ENCODE assay signal across 16 cellular contexts in genomic region chr16:88444826-88445582, GRCh38. TPM values are rescaled to one million over a fixed set of nuclear protein-coding genes. Genes with fewer than 3 reads are reported as not detected.
A peak's percentile ranks its signal among the peaks of the same experiment; 100 is the strongest.
DNase-seq lines count a peak whose midpoint lies in the region; ATAC-seq, FAIRE-seq and TF ChIP-seq lines count a peak whose summit lies in the region.
"Had no signal": no experiment of that assay in that cellular context is flagged by ENCODE, and none has a peak within 500 bp of the region (broad histone marks: within the 10 kb centered on the region; RNA-seq: fewer than 3 reads in every experiment).

No MANE protein-coding gene starts in this region.

- H3K9me3 ChIP-seq in HepG2 (ENCODE audit: low read length) (no peaks in the 10 kb centered on the region), right lobe of liver (no peaks in the 10 kb centered on the region), astrocyte (ENCODE audit: insufficient read depth, low read depth, low read length) (no peaks in the 10 kb centered on the region)
- H3K9me3 ChIP-seq: HAP-1, MG63 had no signal

- H3K27ac ChIP-seq in HepG2 (ENCODE audit: extremely low read length, insufficient read depth, low read length), result no peak overlapping the region
- H3K27ac ChIP-seq in right lobe of liver, result no peak overlapping the region
- no peak overlapping the region for H3K27ac ChIP-seq in astrocyte (ENCODE audit: low read depth, low read length)
- H3K27ac ChIP-seq: SJSA1 had no signal

- in situ Hi-C loops in HepG2 (cut with HindIII; ENCODE audit: extremely low pct_ligation_motif_present, low pct_unique_long_range_greater_than_20kb), result no loop called here

- DNase-seq in HepG2 (ENCODE audit: low spot score) (no peak), right lobe of liver (no peak), HT-29 (ENCODE audit: low spot score) (peak; percentile 49), astrocyte (ENCODE audit: low read depth) (no peak), retina (peak; percentile 62), LoVo (ENCODE audit: low spot score) (no peak), NCI-H1417 (lab: John Stamatoyannopoulos, UW) (no peak)
- DNase-seq: CD4-positive, alpha-beta memory T cell; MG63; NCI-H1417 treated with DMSO at 0.1 percent for 48 hours; NCI-H2029 treated with DMSO at 0.1 percent for 48 hours; NCI-H2227 treated with DMSO at 0.1 percent for 48 hours; SW 1271 had no signal

- peaks cover 37 to 94% of the 10 kb centered on the region in 2 experiments for H3K27me3 ChIP-seq in HepG2 (ENCODE audit: control insufficient read depth in 1 of 2, insufficient read depth in 2 of 2, low read length in 2 of 2)
- no peaks in the 10 kb centered on the region for H3K27me3 ChIP-seq in right lobe of liver
- peaks cover 6% of the 10 kb centered on the region for H3K27me3 ChIP-seq in astrocyte (ENCODE audit: insufficient read depth, low read length)
- H3K27me3 ChIP-seq: MG63, SJSA1 had no signal

- H3K36me3 Mint-ChIP-seq in astrocyte (ENCODE audit: low read depth, unreplicated experiment), result peaks cover 3% of the 10 kb centered on the region
- H3K36me3 Mint-ChIP-seq: CD4-positive, alpha-beta memory T cell had no signal

- WGBS in HepG2 (ENCODE audit: low lambda C conversion rate), result 52% methylated on average over 27 of the region's 32 CpGs
- WGBS in right lobe of liver (ENCODE audit: insufficient coverage, low coverage, low lambda C conversion rate, missing lambda C conversion rate), result 100% methylated on average over 2 of the region's 32 CpGs

- no peak for TF ChIP-seq EP300 in HepG2 (IDR thresholded peaks at IDR 0.05; ENCODE audit: low read depth in 2 of 2, low read length in 2 of 2)
- no peak for TF ChIP-seq EP300 in HepG2 (CRISPR knock-in tag; IDR thresholded peaks at IDR 0.05; ENCODE audit: borderline replicate concordance)

- H3K27me3 Mint-ChIP-seq in astrocyte (ENCODE audit: low read depth, unreplicated experiment), result peaks cover 20% of the 10 kb centered on the region
- H3K27me3 Mint-ChIP-seq: CD4-positive, alpha-beta memory T cell had no signal

- H3K4me3 ChIP-seq in HepG2 (replicated peaks in 1 of 3; ENCODE audit: insufficient read depth in 1 of 3, low read depth in 2 of 3, low read length in 3 of 3) (no peak overlapping the region), right lobe of liver (no peak overlapping the region), astrocyte (ENCODE audit: insufficient read depth, low read depth, low read length) (no peak overlapping the region)
- H3K4me3 ChIP-seq: HAP-1, MG63, SJSA1 had no signal

- POLR2A ChIA-PET in HepG2 (lab: Yijun Ruan, JAX), result interaction anchor here (2.1 kb wide), 1 partner anchor 43 kb away, joined by 7 read pairs; no protein-coding TSS in a partner anchor

- peaks cover 16% of the 10 kb centered on the region for H3K4me1 ChIP-seq in HepG2 (ENCODE audit: insufficient read depth, low read length)
- H3K4me1 ChIP-seq in right lobe of liver, result peaks cover 0 to 9% (median 4%) of the 10 kb centered on the region in 4 donors
- peaks cover 3% of the 10 kb centered on the region for H3K4me1 ChIP-seq in astrocyte (ENCODE audit: insufficient read depth, low read length)
- H3K4me1 ChIP-seq: HAP-1 had no signal

- no TSS peak for BruUV-seq in HepG2 (replicated peaks; lab: Mats Ljungman, UMichigan)

- TF ChIP-seq RAD21 in HepG2 (CRISPR knock-in tag; IDR thresholded peaks at IDR 0.05), result no peak

- TF ChIP-seq CTCF in HepG2 (CRISPR knock-in tag; IDR thresholded peaks at IDR 0.05), result peak; percentile 61
- no peak for TF ChIP-seq CTCF in right lobe of liver (IDR thresholded peaks at IDR 0.05)
- no peak for TF ChIP-seq CTCF in astrocyte (IDR thresholded peaks at IDR 0.05; ENCODE audit: insufficient read depth, low read depth, low read length)

- ATAC-seq in HepG2 (no peak), right lobe of liver (no peak), GM19328 (IDR thresholded peaks at IDR 0.05; ENCODE audit: unreplicated experiment) (no peak)

- H2AFZ ChIP-seq in HepG2 (ENCODE audit: low read length), result no peak overlapping the region
- H2AFZ ChIP-seq in astrocyte (ENCODE audit: low read depth, low read length), result no peak overlapping the region

- H3K9ac ChIP-seq in HepG2 (ENCODE audit: insufficient read depth, low read depth, low read length) (no peak overlapping the region), astrocyte (ENCODE audit: low read length) (no peak overlapping the region)

- no peak overlapping the region for H3K4me3 Mint-ChIP-seq in astrocyte (ENCODE audit: unreplicated experiment)
- H3K4me3 Mint-ChIP-seq: CD4-positive, alpha-beta memory T cell had no signal

- H3K4me1 Mint-ChIP-seq in astrocyte (ENCODE audit: low read depth, unreplicated experiment), result peaks cover under 1% of the 10 kb centered on the region

- CTCF ChIA-PET in HepG2 (lab: Yijun Ruan, JAX; ENCODE audit: low intra/inter-chr PET ratio, low total read pairs), result interaction anchor here (3.6 kb wide), 1 partner anchor 81 kb away, joined by 88 read pairs; no protein-coding TSS in a partner anchor

- no peak for FAIRE-seq in HepG2 (lab: Jason Lieb, UNC)
- no peak for FAIRE-seq in astrocyte (lab: Jason Lieb, UNC)

- no peaks in the 10 kb centered on the region for H3K79me2 ChIP-seq in HepG2 (ENCODE audit: insufficient read depth, low read length)
- H3K79me2 ChIP-seq in astrocyte (ENCODE audit: insufficient read depth, low read length), result no peaks in the 10 kb centered on the region

- no peak for TF ChIP-seq POLR2A in HepG2 (IDR thresholded peaks at IDR 0.05; ENCODE audit: insufficient read depth in 1 of 2, low read depth in 2 of 2, low read length in 2 of 2)
- no peak for TF ChIP-seq POLR2A in right lobe of liver (IDR thresholded peaks at IDR 0.05)

- H4K20me1 ChIP-seq in HepG2 (ENCODE audit: insufficient read depth, low read length) (no peaks in the 10 kb centered on the region), astrocyte (ENCODE audit: insufficient read depth, low read length) (peaks cover 19% of the 10 kb centered on the region)

- H3K9me3 Mint-ChIP-seq in astrocyte (ENCODE audit: unreplicated experiment), result no peaks in the 10 kb centered on the region

- no peaks in the 10 kb centered on the region for H3K36me3 ChIP-seq in HepG2 (replicated peaks in 1 of 2; ENCODE audit: control insufficient read depth in 1 of 2, insufficient read depth in 2 of 2, low read length in 2 of 2)
- H3K36me3 ChIP-seq in right lobe of liver, result no peaks in the 10 kb centered on the region
- H3K36me3 ChIP-seq in astrocyte (ENCODE audit: insufficient read depth, low read length), result no peaks in the 10 kb centered on the region
- H3K36me3 ChIP-seq: HAP-1, MG63, SJSA1 had no signal

- peak overlapping the region; percentile 47 for H3K27ac Mint-ChIP-seq in astrocyte (ENCODE audit: unreplicated experiment)
- H3K27ac Mint-ChIP-seq: CD4-positive, alpha-beta memory T cell had no signal

- intact Hi-C loops in HepG2 (cut with micrococcal nuclease; ENCODE audit: unreplicated experiment), result loop anchor here (2.0 kb wide), 1 partner anchor 60 kb away; no protein-coding TSS in a partner anchor
- intact Hi-C loops in right lobe of liver (cut with DNase I), result loop anchor here (5.0 kb wide), 3 partner anchors 82 to 117 kb away; no protein-coding TSS in a partner anchor

- H3K4me2 ChIP-seq in HepG2 (ENCODE audit: low read depth, low read length) (no peak overlapping the region), astrocyte (ENCODE audit: low read length) (no peak overlapping the region)

TF ChIP-seq in HepG2, 621 proteins besides CTCF, POLR2A, EP300 and RAD21 (continues in another document):
- TF ChIP-seq SRSF1 (optimal IDR thresholded peaks at IDR 0.05; ENCODE audit: low read depth, low read length), result no peak
- TF ChIP-seq, protein P1, sequence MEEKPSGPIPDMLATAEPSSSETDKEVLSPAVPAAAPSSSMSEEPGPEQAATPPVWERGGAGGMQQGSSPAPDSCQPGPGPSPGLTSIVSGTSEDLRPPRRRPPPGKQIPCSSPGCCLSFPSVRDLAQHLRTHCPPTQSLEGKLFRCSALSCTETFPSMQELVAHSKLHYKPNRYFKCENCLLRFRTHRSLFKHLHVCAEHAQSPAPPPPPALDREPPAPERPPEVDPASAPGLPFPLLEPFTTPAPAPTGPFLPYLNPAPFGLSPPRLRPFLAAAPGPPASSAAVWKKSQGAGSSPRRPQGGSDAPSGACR (CRISPR knock-in tag; IDR thresholded peaks at IDR 0.05), result no peak
- no peak for TF ChIP-seq PRMT3 (CRISPR knock-in tag; IDR thresholded peaks at IDR 0.05; ENCODE audit: borderline replicate concordance, low read depth)
- TF ChIP-seq ZNF552 (CRISPR knock-in tag; IDR thresholded peaks at IDR 0.05; ENCODE audit: borderline replicate concordance), result no peak
- no peak for TF ChIP-seq PLRG1 (conservative IDR thresholded peaks at IDR 0.05)
- TF ChIP-seq STAG1 (CRISPR knock-in tag; IDR thresholded peaks at IDR 0.05), result peak; percentile 50
- no peak for TF ChIP-seq ZFP37 (CRISPR knock-in tag; IDR thresholded peaks at IDR 0.05; ENCODE audit: borderline replicate concordance)
- no peak for TF ChIP-seq FOXK1 (CRISPR knock-in tag; IDR thresholded peaks at IDR 0.05; ENCODE audit: borderline replicate concordance, low read depth)

RNA-seq across cellular contexts. Expression of gene ZFPM1, which starts 8.1 kb away (rescaled TPM):
- total RNA-seq in HepG2 (2016; rRNA removed; fragmentation: Illumina TruSeq; extraction: Trizol), result 3.4 and 3.8 TPM in 2 replicates
- total RNA-seq in HepG2 (2016; cell fraction: cytosol; rRNA removed; fragmentation: Illumina TruSeq; extraction: Trizol; ENCODE audit: low read depth), result 0.81 and 2.1 TPM in 2 replicates
- total RNA-seq in HepG2 (2016; cell fraction: insoluble cytoplasmic fraction; rRNA removed; fragmentation: Illumina TruSeq; extraction: Trizol), result 3.4 and 3.9 TPM in 2 replicates
- total RNA-seq in HepG2 (2016; cell fraction: membrane; rRNA removed; fragmentation: Illumina TruSeq; extraction: Trizol), result 3.4 and 4.3 TPM in 2 replicates
- 3.4 and 6.6 TPM in 2 replicates for total RNA-seq in HepG2 (2016; cell fraction: nucleus; rRNA removed; fragmentation: Illumina TruSeq; extraction: Trizol)
- 1.3 and 1.7 TPM in 2 replicates for polyA plus RNA-seq in HepG2 (2011; rRNA removed)
- 0.79 and 1.3 TPM in 2 replicates for polyA plus RNA-seq in HepG2 (2011; cell fraction: cytosol; rRNA removed)
- polyA plus RNA-seq in HepG2 (2011; cell fraction: nucleus; rRNA removed), result 7.1 and 7.6 TPM in 2 replicates
- polyA plus RNA-seq in HepG2 (2012), result 7.2 and 7.6 TPM in 2 replicates
- polyA plus RNA-seq in HepG2 (2016; cell fraction: cytosol; fragmentation: Illumina TruSeq; extraction: Trizol; ENCODE audit: low read depth), result 1.2 TPM in 2 replicates
- polyA plus RNA-seq in HepG2 (2016; cell fraction: insoluble cytoplasmic fraction; fragmentation: Illumina TruSeq; extraction: Trizol; ENCODE audit: low read depth), result 3.7 and 8.7 TPM in 2 replicates
- 2.7 and 4.8 TPM in 2 replicates for polyA plus RNA-seq in HepG2 (2016; cell fraction: membrane; fragmentation: Illumina TruSeq; extraction: Trizol; ENCODE audit: low read depth)
- 14.0 and 14.3 TPM in 2 replicates for polyA plus RNA-seq in HepG2 (2016; cell fraction: nucleus; fragmentation: Illumina TruSeq; extraction: Trizol; ENCODE audit: insufficient read depth, low read depth)
- polyA minus RNA-seq in HepG2 (2011; rRNA and poly(A)+ RNA removed; ENCODE audit: low replicate concordance), result 0.98 and 4.2 TPM in 2 replicates
- 2.7 and 6.6 TPM in 2 replicates for polyA minus RNA-seq in HepG2 (2011; cell fraction: cytosol; rRNA and poly(A)+ RNA removed)
- 5.0 and 7.5 TPM in 2 replicates for polyA minus RNA-seq in HepG2 (2011; cell fraction: nucleus; rRNA and poly(A)+ RNA removed)
- 10 to 100 TPM in 2 of 6 experiments, 1 to 10 TPM in 4; 3.8 to 15.5 (median 8.3) TPM for total RNA-seq in right lobe of liver
- total RNA-seq in HT-29 (2014; rRNA removed; shearing (Covaris generic)), result 9.2 and 15.3 TPM in 2 replicates
- total RNA-seq in astrocyte, result 8.0 and 8.6 TPM in 2 replicates

Comparison
In these comparisons a context has a peak if more than half of its experiments do, and no peak if none do; other contexts are left out.
1. DNase-seq: peak in HT-29 (single experiment) and retina (single experiment); none in HepG2 (single experiment), right lobe of liver (0 of 3), astrocyte (single experiment), LoVo (single experiment) and NCI-H1417 (0 of 3).